In genomic region chr10:69647101-69647500, GRCh38 we compare ENCODE assay signal across 21 cellular contexts. TPM values are rescaled to one million over a fixed set of nuclear protein-coding genes. Genes with fewer than 3 reads are reported as not detected.
A peak's percentile ranks its signal among the peaks of the same experiment; 100 is the strongest.
DNase-seq lines count a peak whose midpoint lies in the region; ATAC-seq and TF ChIP-seq lines count a peak whose summit lies in the region.
"Had no signal": no experiment of that assay in that cellular context is flagged by ENCODE, and none has a peak within 500 bp of the region (broad histone marks: within the 10 kb centered on the region; RNA-seq: fewer than 3 reads in every experiment).

No MANE protein-coding gene starts in this region.

- peak overlapping the region; percentile 31 for H3K27ac ChIP-seq in cardiac muscle cell
- no peak overlapping the region for H3K27ac ChIP-seq in heart right ventricle

- TF ChIP-seq CTCF in cardiac muscle cell (IDR thresholded peaks at IDR 0.05; ENCODE audit: low read depth, low read length) = no peak
- no peak for TF ChIP-seq CTCF in heart right ventricle (IDR thresholded peaks at IDR 0.05)

- H3K4me1 ChIP-seq in cardiac muscle cell (ENCODE audit: low read depth) = peaks cover 42% of the 10 kb centered on the region
- no peaks in the 10 kb centered on the region for H3K4me1 ChIP-seq in heart right ventricle

- ATAC-seq in heart right ventricle = no peak
- no peak for ATAC-seq in GM21723 (IDR thresholded peaks at IDR 0.05; ENCODE audit: unreplicated experiment)
- ATAC-seq in GM19467 (IDR thresholded peaks at IDR 0.05; ENCODE audit: unreplicated experiment) = no peak
- no peak for ATAC-seq in GM21360 (IDR thresholded peaks at IDR 0.05; ENCODE audit: unreplicated experiment)
- ATAC-seq: Panc1 had no signal

- WGBS in heart right ventricle, 2 donors = 75 to 81% methylated on average over 6 of the region's 6 CpGs

- H3K36me3 ChIP-seq in cardiac muscle cell (no peaks in the 10 kb centered on the region), heart right ventricle (no peaks in the 10 kb centered on the region)
- H3K36me3 ChIP-seq: MG63 had no signal

- H3K4me3 ChIP-seq in cardiac muscle cell (no peak overlapping the region), heart right ventricle (no peak overlapping the region)
- H3K4me3 ChIP-seq: MG63 had no signal

- H3K27me3 ChIP-seq in cardiac muscle cell (no peaks in the 10 kb centered on the region), heart right ventricle (peaks cover 0 to 27% (median 9%) of the 10 kb centered on the region in 7 donors)
- H3K27me3 ChIP-seq: MG63 had no signal

- intact Hi-C loops in heart right ventricle (cut with DNase I) = loop anchor here in 6 of 10 donors (2.0 to 10.0 kb wide), 9 partner anchors 65 to 270 kb away; partner anchors contain the start of gene COL13A1 (in 2 of the 6)
- intact Hi-C loops in posterior vena cava (cut with DNase I) = loop anchor here (5.0 to 10.0 kb wide), 2 partner anchors 268 to 270 kb away; no protein-coding TSS in a partner anchor

- DNase-seq in cardiac muscle cell (ENCODE audit: low read depth in 1 of 2, low spot score in 1 of 2) (no peak), heart right ventricle (no peak), mesenteric fat pad (ENCODE audit: low spot score) (peak; percentile 16), posterior vena cava (ENCODE audit: low spot score) (peak; percentile 25), cortex of kidney (lab: John Stamatoyannopoulos, UW) (no peak)
- DNase-seq: 8988T, DMS 273 treated with DMSO at 0.1 percent for 48 hours, DND-41, H9, Kasumi-1, MG63, NCI-H1048, NCI-H1436 treated with DMSO at 0.1 percent for 48 hours, NCI-H2029 treated with DMSO at 0.1 percent for 48 hours, NCI-H2171, NCI-H446, NCI-H526 treated with DMSO at 0.1 percent for 48 hours had no signal

- no peaks in the 10 kb centered on the region for H3K9me3 ChIP-seq in cardiac muscle cell (ENCODE audit: low read depth)
- no peaks in the 10 kb centered on the region for H3K9me3 ChIP-seq in heart right ventricle
- H3K9me3 ChIP-seq: MG63 had no signal

RNA-seq across cellular contexts. Expression of gene FAM241B, which starts 17.1 kb away (rescaled TPM):
- total RNA-seq in cardiac muscle cell = 8.5 and 13.7 TPM in 2 replicates
- polyA plus RNA-seq in cardiac muscle cell = 42.4 and 45.3 TPM in 2 replicates
- 1 to 10 TPM; 1.4 to 9.0 (median 5.2) TPM for total RNA-seq in heart right ventricle
- 1 to 10 TPM; 2.8 to 3.7 TPM for polyA plus RNA-seq in heart right ventricle
- 2.6 TPM for total RNA-seq in mesenteric fat pad
- 1 to 10 TPM; 2.2 to 3.1 TPM for total RNA-seq in posterior vena cava

Comparison
In these comparisons a context has a peak if more than half of its experiments do, and no peak if none do; other contexts are left out.
1. DNase-seq: peak in mesenteric fat pad (single experiment) and posterior vena cava (single experiment); none in cardiac muscle cell (0 of 2), heart right ventricle (0 of 2) and cortex of kidney (single experiment).